ENCODE assay signal across 26 cellular contexts in the genomic region with DNA sequence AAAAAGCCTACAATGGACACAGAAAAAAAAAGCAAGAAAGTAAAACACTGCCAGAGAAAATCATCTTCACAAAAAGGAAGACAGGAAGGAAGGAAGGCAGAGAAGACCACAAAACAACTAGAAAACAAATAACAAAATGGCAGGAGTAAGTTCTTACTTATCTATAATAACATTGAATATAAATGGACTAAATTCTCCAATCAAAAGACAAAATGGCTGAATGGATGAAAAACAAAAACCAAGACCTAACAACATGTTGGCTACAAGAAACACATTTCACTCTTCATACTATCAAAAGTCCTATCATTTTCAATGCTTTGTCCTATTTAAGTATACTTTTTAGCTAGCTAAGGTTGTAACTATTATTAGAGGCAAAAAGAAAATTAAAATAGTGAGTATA.
"Had no signal": no experiment of that assay in that cellular context is flagged by ENCODE, and none has a peak within 500 bp of the region (broad histone marks: within the 10 kb centered on the region; RNA-seq: fewer than 3 reads in every experiment).

No MANE protein-coding gene starts in this region.

- ATAC-seq: effector memory CD8-positive, alpha-beta T cell; esophagus mucosa; foreskin keratinocyte; gastrocnemius medialis; gastroesophageal sphincter; heart left ventricle; heart right ventricle had no signal

- H3K4me1 ChIP-seq: colonic mucosa, esophagus muscularis mucosa, esophagus squamous epithelium, gastrocnemius medialis, gastroesophageal sphincter, heart left ventricle, heart right ventricle had no signal

- H3K27me3 ChIP-seq: colonic mucosa, dorsolateral prefrontal cortex, esophagus muscularis mucosa, esophagus squamous epithelium, foreskin keratinocyte, gastrocnemius medialis, gastroesophageal sphincter, heart left ventricle, heart right ventricle had no signal

- H3K9me3 ChIP-seq: colonic mucosa, esophagus muscularis mucosa, esophagus squamous epithelium, gastrocnemius medialis, gastroesophageal sphincter had no signal

- FAIRE-seq: endometrium, frontal cortex had no signal

- H3K27ac ChIP-seq: colonic mucosa, coronary artery, dorsolateral prefrontal cortex, epithelial cell of prostate, esophagus muscularis mucosa, esophagus squamous epithelium, foreskin keratinocyte, gastrocnemius medialis, gastroesophageal sphincter, heart left ventricle, heart right ventricle had no signal

- DNase-seq: colonic mucosa; cortex of kidney; dermis blood vessel endothelial cell; dorsolateral prefrontal cortex; effector CD4-positive, alpha-beta T cell; effector CD8-positive, alpha-beta T cell; effector memory CD4-positive, alpha-beta T cell; effector memory CD8-positive, alpha-beta T cell; endodermal cell; erythroblast; esophagus squamous epithelium; foreskin fibroblast; foreskin keratinocyte; foreskin melanocyte; gastrocnemius medialis; glutamatergic neuron; head of caudate nucleus; heart left ventricle; heart right ventricle had no signal

- H3K36me3 ChIP-seq: colonic mucosa, esophagus muscularis mucosa, esophagus squamous epithelium, gastrocnemius medialis, gastroesophageal sphincter, heart left ventricle, heart right ventricle had no signal

- H3K4me3 ChIP-seq: colonic mucosa, coronary artery, dorsolateral prefrontal cortex, esophagus muscularis mucosa, esophagus squamous epithelium, gastrocnemius medialis, gastroesophageal sphincter, heart left ventricle, heart right ventricle had no signal
